1 cellular context compared by ENCODE assay signal in genomic region chr7:152392254-152392653, GRCh38.
TF ChIP-seq lines count a peak whose summit lies in the region.

No MANE protein-coding gene starts in this region.

TF ChIP-seq in GM12878, 131 proteins besides CTCF, POLR2A, EP300 and RAD21 (continued from another document):
- TF ChIP-seq ZNF687 (IDR thresholded peaks at IDR 0.05) = no peak
TF ChIP-seq in GM12878: peak in this region for 0.
